24 cellular contexts compared by ENCODE assay signal in the genomic region with DNA sequence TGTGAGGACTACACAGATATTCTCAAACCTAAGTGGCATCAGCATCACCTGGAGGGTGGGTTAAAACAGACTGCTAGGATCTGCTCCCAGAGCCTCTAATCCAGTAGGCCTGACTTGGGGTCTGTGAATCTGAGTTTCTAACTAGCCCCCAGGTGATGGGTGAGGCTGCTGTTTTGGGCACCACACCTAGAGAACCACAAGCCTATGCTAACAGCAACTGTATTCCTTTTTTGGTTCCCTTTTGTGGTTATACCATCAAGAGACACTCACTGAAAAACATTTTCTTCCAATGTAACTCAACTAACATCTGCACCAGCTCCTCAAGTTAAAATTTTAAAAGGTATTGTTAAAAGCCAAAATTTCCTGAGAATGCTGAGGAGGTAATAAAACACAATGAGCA. TPM values are rescaled to one million over a fixed set of nuclear protein-coding genes. Genes with fewer than 3 reads are reported as not detected.
A peak's percentile ranks its signal among the peaks of the same experiment; 100 is the strongest.
DNase-seq lines count a peak whose midpoint lies in the region; ATAC-seq lines count a peak whose summit lies in the region.
"Had no signal": no experiment of that assay in that cellular context is flagged by ENCODE, and none has a peak within 500 bp of the region (broad histone marks: within the 10 kb centered on the region; RNA-seq: fewer than 3 reads in every experiment).

No MANE protein-coding gene starts in this region.

- H3K4me3 Mint-ChIP-seq in activated T-cell treated with anti-CD3 and anti-CD28 coated beads, Interleukin-2, amount 50 U/mL, for 72 hours: no peak overlapping the region
- peak overlapping the region; percentile 8 to 57 (median 24) for H3K4me3 Mint-ChIP-seq in T-cell
- H3K4me3 Mint-ChIP-seq in activated naive CD8-positive, alpha-beta T cell treated with anti-CD3 and anti-CD28 coated beads, Interleukin-2, amount 10 ng/mL, durations not matched to agents 7 days and 5 days: no peak overlapping the region
- H3K4me3 Mint-ChIP-seq in stimulated activated naive B cell treated with anti-CD40 and anti-IgM and Interleukin-4, amounts not matched to agents 10 μg/mL and 1 μg/mL and 100 μg/mL, for 72 hours: no peak overlapping the region
- H3K4me3 Mint-ChIP-seq: CD14-positive monocyte had no signal

- H3K27ac Mint-ChIP-seq in activated T-cell treated with anti-CD3 and anti-CD28 coated beads, Interleukin-2, amount 50 U/mL, for 72 hours: peak overlapping the region; percentile 85
- peak overlapping the region; percentile 79 to 97 for H3K27ac Mint-ChIP-seq in T-cell
- peak overlapping the region; percentile 26 for H3K27ac Mint-ChIP-seq in activated naive CD8-positive, alpha-beta T cell treated with anti-CD3 and anti-CD28 coated beads, Interleukin-2, amount 10 ng/mL, durations not matched to agents 7 days and 5 days
- no peak overlapping the region for H3K27ac Mint-ChIP-seq in stimulated activated naive B cell treated with anti-CD40 and anti-IgM and Interleukin-4, amounts not matched to agents 10 μg/mL and 1 μg/mL and 100 μg/mL, for 72 hours

- no peak for DNase-seq in activated T-cell treated with anti-CD3 and anti-CD28 coated beads, Interleukin-2, amount 50 U/mL, for 72 hours
- no peak for DNase-seq in activated T-cell treated with anti-CD3 and anti-CD28 coated beads for 4 hours
- no peak for DNase-seq in T-cell
- DNase-seq in activated naive CD8-positive, alpha-beta T cell treated with anti-CD3 and anti-CD28 coated beads, Interleukin-2, amount 10 ng/mL, durations not matched to agents 7 days and 5 days: no peak
- no peak for DNase-seq in stimulated activated naive B cell treated with anti-CD40 and anti-IgM and Interleukin-4, amounts not matched to agents 10 μg/mL and 1 μg/mL and 100 μg/mL, for 72 hours
- DNase-seq in stimulated activated CD4-positive, alpha-beta T cell treated with anti-CD3 and anti-CD28 coated beads, Interleukin-4, amount 100 ng/mL, for 1 hour: no peak
- no peak for DNase-seq in hepatic stellate cell (ENCODE audit: low spot score)
- DNase-seq in cortex of kidney (lab: John Stamatoyannopoulos, UW): no peak
- DNase-seq: DMS153; GDM1; heart left ventricle; left colon; mesendoderm; NCI-H1417; NCI-H2107; NCI-H510A treated with DMSO at 0.1 percent for 48 hours; ovary; stimulated activated CD4-positive, alpha-beta T cell treated with anti-CD3 and anti-CD28 coated beads, Interleukin-4, amount 100 ng/mL, for 4 hours; upper lobe of left lung had no signal

- no peaks in the 10 kb centered on the region for H3K27me3 Mint-ChIP-seq in activated T-cell treated with anti-CD3 and anti-CD28 coated beads, Interleukin-2, amount 50 U/mL, for 72 hours (ENCODE audit: low read depth)
- H3K27me3 Mint-ChIP-seq in T-cell: no peaks in the 10 kb centered on the region
- no peaks in the 10 kb centered on the region for H3K27me3 Mint-ChIP-seq in activated naive CD8-positive, alpha-beta T cell treated with anti-CD3 and anti-CD28 coated beads, Interleukin-2, amount 10 ng/mL, durations not matched to agents 7 days and 5 days
- H3K27me3 Mint-ChIP-seq in stimulated activated naive B cell treated with anti-CD40 and anti-IgM and Interleukin-4, amounts not matched to agents 10 μg/mL and 1 μg/mL and 100 μg/mL, for 72 hours: no peaks in the 10 kb centered on the region

- POLR2A ChIA-PET in T-cell (lab: Charles Lee): no interaction called here
- POLR2A ChIA-PET in activated naive CD8-positive, alpha-beta T cell treated with anti-CD3 and anti-CD28 coated beads, Interleukin-2, amount 10 ng/mL, durations not matched to agents 7 days and 5 days (lab: Charles Lee): no interaction called here

- peaks cover 94% of the 10 kb centered on the region for H3K4me1 Mint-ChIP-seq in activated T-cell treated with anti-CD3 and anti-CD28 coated beads, Interleukin-2, amount 50 U/mL, for 72 hours (ENCODE audit: low read depth)
- peaks cover 79 to 89% (median 87%) of the 10 kb centered on the region in 3 donors for H3K4me1 Mint-ChIP-seq in T-cell
- H3K4me1 Mint-ChIP-seq in activated naive CD8-positive, alpha-beta T cell treated with anti-CD3 and anti-CD28 coated beads, Interleukin-2, amount 10 ng/mL, durations not matched to agents 7 days and 5 days: peaks cover 56% of the 10 kb centered on the region
- H3K4me1 Mint-ChIP-seq in stimulated activated naive B cell treated with anti-CD40 and anti-IgM and Interleukin-4, amounts not matched to agents 10 μg/mL and 1 μg/mL and 100 μg/mL, for 72 hours: peaks cover 18 to 34% of the 10 kb centered on the region in 2 donors

- CTCF ChIA-PET in T-cell (lab: Charles Lee): interaction anchor here (0.6 to 1.2 kb wide), 4 partner anchors 9 to 43 kb away, joined by 3 to 12 read pairs (median 3); a partner anchor contains a TSS

- peaks cover 25 to 77% of the 10 kb centered on the region in 2 donors for H3K36me3 Mint-ChIP-seq in activated T-cell treated with anti-CD3 and anti-CD28 coated beads, Interleukin-2, amount 50 U/mL, for 72 hours (ENCODE audit: insufficient read depth in 2 of 2)
- H3K36me3 Mint-ChIP-seq in T-cell: peaks cover 82% of the 10 kb centered on the region
- peaks cover 70% of the 10 kb centered on the region for H3K36me3 Mint-ChIP-seq in activated naive CD8-positive, alpha-beta T cell treated with anti-CD3 and anti-CD28 coated beads, Interleukin-2, amount 10 ng/mL, durations not matched to agents 7 days and 5 days
- H3K36me3 Mint-ChIP-seq in stimulated activated naive B cell treated with anti-CD40 and anti-IgM and Interleukin-4, amounts not matched to agents 10 μg/mL and 1 μg/mL and 100 μg/mL, for 72 hours: peaks cover 51 to 71% of the 10 kb centered on the region in 2 donors

- no peak for ATAC-seq in activated T-cell treated with anti-CD3 and anti-CD28 coated beads, Interleukin-2, amount 50 U/mL, for 72 hours (replicated peaks in 1 of 2)
- ATAC-seq in T-cell (replicated peaks in 1 of 4): peak; percentile 54 to 85 (median 78)
- ATAC-seq in activated naive CD8-positive, alpha-beta T cell treated with anti-CD3 and anti-CD28 coated beads, Interleukin-2, amount 10 ng/mL, durations not matched to agents 7 days and 5 days (ENCODE audit: low read depth): no peak
- peak; percentile 31 to 49 for ATAC-seq in stimulated activated naive B cell treated with anti-CD40 and anti-IgM and Interleukin-4, amounts not matched to agents 10 μg/mL and 1 μg/mL and 100 μg/mL, for 72 hours (replicated peaks)
- ATAC-seq: heart left ventricle, left colon had no signal

- H3K9me3 Mint-ChIP-seq in activated T-cell treated with anti-CD3 and anti-CD28 coated beads, Interleukin-2, amount 50 U/mL, for 72 hours: no peaks in the 10 kb centered on the region
- H3K9me3 Mint-ChIP-seq in T-cell: no peaks in the 10 kb centered on the region
- no peaks in the 10 kb centered on the region for H3K9me3 Mint-ChIP-seq in activated naive CD8-positive, alpha-beta T cell treated with anti-CD3 and anti-CD28 coated beads, Interleukin-2, amount 10 ng/mL, durations not matched to agents 7 days and 5 days
- no peaks in the 10 kb centered on the region for H3K9me3 Mint-ChIP-seq in stimulated activated naive B cell treated with anti-CD40 and anti-IgM and Interleukin-4, amounts not matched to agents 10 μg/mL and 1 μg/mL and 100 μg/mL, for 72 hours
- H3K9me3 Mint-ChIP-seq: CD14-positive monocyte had no signal

RNA-seq across cellular contexts. Expression of a gene that starts 16.0 kb away (rescaled TPM):
- 100 to 1,000 TPM; 113 to 120 TPM for total RNA-seq in activated T-cell treated with anti-CD3 and anti-CD28 coated beads, Interleukin-2, amount 50 U/mL, for 72 hours
- total RNA-seq in T-cell: 100 to 1,000 TPM; 119 to 159 (median 154) TPM
- total RNA-seq in activated naive CD8-positive, alpha-beta T cell treated with anti-CD3 and anti-CD28 coated beads, Interleukin-2, amount 10 ng/mL, durations not matched to agents 7 days and 5 days: 100 to 1,000 TPM; 134 to 140 TPM

RNA-seq across cellular contexts. Expression of a gene that starts 16.9 kb away (rescaled TPM):
- 100 to 1,000 TPM; 119 to 121 TPM for total RNA-seq in activated T-cell treated with anti-CD3 and anti-CD28 coated beads, Interleukin-2, amount 50 U/mL, for 72 hours
- total RNA-seq in T-cell: 10 to 100 TPM; 63.4 to 78.1 (median 73.4) TPM
- 100 to 1,000 TPM; 101 to 105 TPM for total RNA-seq in activated naive CD8-positive, alpha-beta T cell treated with anti-CD3 and anti-CD28 coated beads, Interleukin-2, amount 10 ng/mL, durations not matched to agents 7 days and 5 days

RNA-seq across cellular contexts. Expression of a gene that starts 23.5 kb away (rescaled TPM):
- 100 to 1,000 TPM; 124 to 133 TPM for total RNA-seq in activated T-cell treated with anti-CD3 and anti-CD28 coated beads, Interleukin-2, amount 50 U/mL, for 72 hours
- 10 to 100 TPM; 49.8 to 99.9 (median 88.3) TPM for total RNA-seq in T-cell
- 100 to 1,000 TPM; 118 to 122 TPM for total RNA-seq in activated naive CD8-positive, alpha-beta T cell treated with anti-CD3 and anti-CD28 coated beads, Interleukin-2, amount 10 ng/mL, durations not matched to agents 7 days and 5 days

RNA-seq across cellular contexts. Expression of a gene that starts 25.2 kb away (rescaled TPM):
- 10 to 100 TPM; 21.5 to 25.4 TPM for total RNA-seq in activated T-cell treated with anti-CD3 and anti-CD28 coated beads, Interleukin-2, amount 50 U/mL, for 72 hours
- 10 to 100 TPM; 36.7 to 42.5 (median 37.5) TPM for total RNA-seq in T-cell
- 10 to 100 TPM; 26.2 to 31.2 TPM for total RNA-seq in activated naive CD8-positive, alpha-beta T cell treated with anti-CD3 and anti-CD28 coated beads, Interleukin-2, amount 10 ng/mL, durations not matched to agents 7 days and 5 days

RNA-seq across cellular contexts. Expression of a gene that starts 37.0 kb away (rescaled TPM):
- 1 to 10 TPM; 1.2 to 2.3 TPM for total RNA-seq in activated T-cell treated with anti-CD3 and anti-CD28 coated beads, Interleukin-2, amount 50 U/mL, for 72 hours
- total RNA-seq in T-cell: 1 to 10 TPM in 3 of 5 donors, under 1 TPM in 1, not detected in 1; 0.54 to 2.9 (median 2.1) TPM
- 1 to 10 TPM; 1.6 to 2.0 TPM for total RNA-seq in activated naive CD8-positive, alpha-beta T cell treated with anti-CD3 and anti-CD28 coated beads, Interleukin-2, amount 10 ng/mL, durations not matched to agents 7 days and 5 days
- total RNA-seq: epithelial cell of proximal tubule, fibroblast of villous mesenchyme, right atrium auricular region, SK-MEL-5 had no signal

Comparison
In these comparisons a context has a peak if more than half of its experiments do, and no peak if none do; other contexts are left out.
1. ATAC-seq: peak in T-cell (4 of 4) and stimulated activated naive B cell treated with anti-CD40 and anti-IgM and Interleukin-4, amounts not matched to agents 10 μg/mL and 1 μg/mL and 100 μg/mL, for 72 hours (2 of 2); none in activated T-cell treated with anti-CD3 and anti-CD28 coated beads, Interleukin-2, amount 50 U/mL, for 72 hours (0 of 2) and activated naive CD8-positive, alpha-beta T cell treated with anti-CD3 and anti-CD28 coated beads, Interleukin-2, amount 10 ng/mL, durations not matched to agents 7 days and 5 days (single experiment).
2. H3K4me3 Mint-ChIP-seq: peak in T-cell (3 of 3); none in activated T-cell treated with anti-CD3 and anti-CD28 coated beads, Interleukin-2, amount 50 U/mL, for 72 hours (0 of 2), activated naive CD8-positive, alpha-beta T cell treated with anti-CD3 and anti-CD28 coated beads, Interleukin-2, amount 10 ng/mL, durations not matched to agents 7 days and 5 days (single experiment) and stimulated activated naive B cell treated with anti-CD40 and anti-IgM and Interleukin-4, amounts not matched to agents 10 μg/mL and 1 μg/mL and 100 μg/mL, for 72 hours (0 of 2).